Comparison of ENCODE assay signal across 8 cellular contexts in the genomic region with DNA sequence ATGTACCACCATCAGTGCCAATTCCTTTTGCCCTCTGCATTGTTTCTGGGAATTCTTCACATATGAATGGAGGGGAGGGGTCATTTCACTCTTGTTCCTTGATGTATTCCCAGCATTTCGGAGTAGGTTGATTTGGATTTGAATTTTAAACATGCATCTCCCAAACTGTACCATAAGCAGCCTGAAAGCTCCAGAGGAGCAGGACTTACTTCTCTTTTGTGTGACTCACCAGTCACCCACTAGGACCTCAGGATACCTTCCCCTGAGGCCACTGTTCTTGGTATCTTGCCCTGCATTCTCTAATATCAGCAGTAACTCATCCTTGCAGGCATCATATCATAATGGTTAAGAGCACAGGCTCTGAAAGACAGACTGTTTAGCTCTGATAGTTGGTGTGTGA. TPM values are rescaled to one million over a fixed set of nuclear protein-coding genes. Genes with fewer than 3 reads are reported as not detected.
DNase-seq lines count a peak whose midpoint lies in the region; ATAC-seq, FAIRE-seq and TF ChIP-seq lines count a peak whose summit lies in the region.

No MANE protein-coding gene starts in this region.

- H3K4me3 ChIP-seq in GM12864 (ENCODE audit: low read depth, low read length) (peak overlapping the region; percentile 98), RWPE2 (ENCODE audit: severe bottlenecking) (peak overlapping the region; percentile 65), esophagus squamous epithelium (peak overlapping the region; percentile 83 to 97 (median 90)), rectal smooth muscle tissue (ENCODE audit: low read length) (peak overlapping the region; percentile 92)

- H3K9me3 ChIP-seq in RWPE2 (ENCODE audit: severe bottlenecking) (no peaks in the 10 kb centered on the region), esophagus squamous epithelium (no peaks in the 10 kb centered on the region)

- no peak for TF ChIP-seq POLR2A in esophagus squamous epithelium (IDR thresholded peaks at IDR 0.05)

- intact Hi-C loops in esophagus squamous epithelium (cut with DNase I), result no loop called here

- ATAC-seq in RWPE2 (ENCODE audit: low read depth), result no peak
- ATAC-seq in HG02588 (IDR thresholded peaks at IDR 0.05; ENCODE audit: unreplicated experiment), result no peak
- ATAC-seq in foreskin keratinocyte, result no peak
- ATAC-seq in HG03432 (IDR thresholded peaks at IDR 0.05; ENCODE audit: unreplicated experiment), result no peak

- 45 to 83% methylated on average over 1 of the region's 1 CpG for WGBS in esophagus squamous epithelium, 2 donors

- H3K36me3 ChIP-seq in RWPE2 (ENCODE audit: low read depth) (peaks cover 32% of the 10 kb centered on the region), esophagus squamous epithelium (peaks cover 0 to 50% (median 4%) of the 10 kb centered on the region in 3 donors), rectal smooth muscle tissue (ENCODE audit: control insufficient read depth, insufficient read depth, low read length) (peaks cover 14% of the 10 kb centered on the region)

- H3K9ac ChIP-seq in rectal smooth muscle tissue (ENCODE audit: low read length), result peak overlapping the region; percentile 50

- no peak for FAIRE-seq in GM19239 (lab: Jason Lieb, UNC)

- H3K27ac ChIP-seq in RWPE2 (ENCODE audit: poor library complexity, severe bottlenecking), result peak overlapping the region; percentile 60
- H3K27ac ChIP-seq in esophagus squamous epithelium, result peak overlapping the region; percentile 89 to 97 (median 94)
- no peak overlapping the region for H3K27ac ChIP-seq in rectal smooth muscle tissue (ENCODE audit: low read depth, low read length)
- H3K27ac ChIP-seq in foreskin keratinocyte, result no peak overlapping the region

- H3K4me1 ChIP-seq in RWPE2 (ENCODE audit: insufficient read depth, poor library complexity, severe bottlenecking), result no peaks in the 10 kb centered on the region
- peaks cover 12 to 44% (median 25%) of the 10 kb centered on the region in 3 donors for H3K4me1 ChIP-seq in esophagus squamous epithelium
- H3K4me1 ChIP-seq in rectal smooth muscle tissue (ENCODE audit: control insufficient read depth, insufficient read depth, low read length), result peaks cover 13% of the 10 kb centered on the region
- H3K4me1 ChIP-seq in foreskin keratinocyte, result peaks cover 3% of the 10 kb centered on the region

- no peak for DNase-seq in GM12864 (ENCODE audit: low read depth)
- DNase-seq in RWPE2 (ENCODE audit: low spot score), result no peak
- no peak for DNase-seq in esophagus squamous epithelium (lab: John Stamatoyannopoulos, UW)
- no peak for DNase-seq in GM19239 (ENCODE audit: insufficient read length, low spot score)
- DNase-seq in foreskin keratinocyte, result no peak

- no peak for TF ChIP-seq CTCF in GM12864 (IDR thresholded peaks at IDR 0.05; ENCODE audit: low read depth, low read length, missing control alignments)
- no peak for TF ChIP-seq CTCF in RWPE2 (IDR thresholded peaks at IDR 0.05; ENCODE audit: poor library complexity, severe bottlenecking)
- TF ChIP-seq CTCF in esophagus squamous epithelium (IDR thresholded peaks at IDR 0.05), result no peak
- no peak for TF ChIP-seq CTCF in foreskin keratinocyte (conservative IDR thresholded peaks at IDR 0.05)

- H3K27me3 ChIP-seq in RWPE2 (ENCODE audit: insufficient read depth, poor library complexity, severe bottlenecking) (no peaks in the 10 kb centered on the region), esophagus squamous epithelium (no peaks in the 10 kb centered on the region), rectal smooth muscle tissue (ENCODE audit: control insufficient read depth, insufficient read depth, low read length) (no peaks in the 10 kb centered on the region), foreskin keratinocyte (no peaks in the 10 kb centered on the region)

RNA-seq across cellular contexts. Expression of a gene that starts 0.7 kb away (rescaled TPM):
- total RNA-seq in esophagus squamous epithelium (10 to 100 TPM; 23.3 to 29.1 (median 24.5) TPM), foreskin keratinocyte (51.7 and 58.4 TPM in 2 replicates)
- polyA plus RNA-seq in foreskin keratinocyte, result 87.2 and 90.8 TPM in 2 replicates

RNA-seq across cellular contexts. Expression of a gene that starts 0.9 kb away (rescaled TPM):
- total RNA-seq in esophagus squamous epithelium (10 to 100 TPM in 2 of 4 donors, 1 to 10 TPM in 2; 4.5 to 15.8 (median 9.4) TPM), foreskin keratinocyte (9.0 and 11.6 TPM in 2 replicates)
- 9.0 and 10.7 TPM in 2 replicates for polyA plus RNA-seq in foreskin keratinocyte

RNA-seq across cellular contexts. Expression of a gene that starts 4.9 kb away (rescaled TPM):
- total RNA-seq in esophagus squamous epithelium, result 10 to 100 TPM in 1 of 4 donors, 1 to 10 TPM in 3; 6.5 to 10.8 (median 8.0) TPM
- total RNA-seq in foreskin keratinocyte, result 12.6 and 14.4 TPM in 2 replicates
- 6.5 and 7.1 TPM in 2 replicates for polyA plus RNA-seq in foreskin keratinocyte

RNA-seq across cellular contexts. Expression of a gene that starts 17.6 kb away (rescaled TPM):
- total RNA-seq in esophagus squamous epithelium (10 to 100 TPM; 30.6 to 44.1 (median 36.7) TPM), foreskin keratinocyte (90.3 and 92.5 TPM in 2 replicates)
- 76.2 and 76.7 TPM in 2 replicates for polyA plus RNA-seq in foreskin keratinocyte

RNA-seq across cellular contexts. Expression of a gene that starts 37.1 kb away (rescaled TPM):
- total RNA-seq in esophagus squamous epithelium (10 to 100 TPM; 52.5 to 66.4 (median 65.4) TPM), foreskin keratinocyte (115 and 119 TPM in 2 replicates)
- 111 and 112 TPM in 2 replicates for polyA plus RNA-seq in foreskin keratinocyte

Comparison
In these comparisons a context has a peak if more than half of its experiments do, and no peak if none do; other contexts are left out.
1. H3K27ac ChIP-seq: peak in RWPE2 (single experiment) and esophagus squamous epithelium (4 of 4); none in rectal smooth muscle tissue (single experiment) and foreskin keratinocyte (single experiment).
2. Peak in every context shown above with its lines, with median percentiles within 50 percentile points of each other: H3K4me3 ChIP-seq.